ENCODE assay signal across 19 cellular contexts in genomic region chr9:72012642-72013041, GRCh38. TPM values are rescaled to one million over a fixed set of nuclear protein-coding genes. Genes with fewer than 3 reads are reported as not detected.
"Had no signal": no experiment of that assay in that cellular context is flagged by ENCODE, and none has a peak within 500 bp of the region (broad histone marks: within the 10 kb centered on the region; RNA-seq: fewer than 3 reads in every experiment).

No MANE protein-coding gene starts in this region.

- H3K27ac ChIP-seq: psoas muscle, stomach, thoracic aorta had no signal

- H3K9me3 ChIP-seq: psoas muscle, stomach, thoracic aorta had no signal

- H3K9me3 Mint-ChIP-seq: activated naive CD4-positive, alpha-beta T cell treated with anti-CD3 and anti-CD28 coated beads, Interleukin-2, amount 10 ng/mL, durations not matched to agents 7 days and 5 days; activated T-helper 17 cell treated with anti-CD3 and anti-CD28 coated beads, Interleukin-2, amount 50 U/mL, for 72 hours; natural killer cell; T-helper 2 cell treated with Interferon-gamma antibody and Interleukin-4, amounts not matched to agents 5 μg/mL and 100 μg/mL, for 36 hours had no signal

- DNase-seq: activated CD4-positive, alpha-beta T cell treated with anti-CD3 and anti-CD28 coated beads, Interleukin-2, amount 50 U/mL, for 1 hour; activated naive CD4-positive, alpha-beta T cell treated with anti-CD3 and anti-CD28 coated beads, Interleukin-2, amount 10 ng/mL, durations not matched to agents 7 days and 5 days; activated T-cell treated with anti-CD3 and anti-CD28 coated beads for 4 hours; effector memory CD4-positive, alpha-beta T cell; hippocampal formation; left colon; natural killer cell; nucleus accumbens; psoas muscle; stimulated activated CD4-positive, alpha-beta T cell treated with anti-CD3 and anti-CD28 coated beads, Interleukin-2, amount 100 ng/mL, for 48 hours; stomach had no signal

- H3K27me3 Mint-ChIP-seq: activated naive CD4-positive, alpha-beta T cell treated with anti-CD3 and anti-CD28 coated beads, Interleukin-2, amount 10 ng/mL, durations not matched to agents 7 days and 5 days; activated T-helper 17 cell treated with anti-CD3 and anti-CD28 coated beads, Interleukin-2, amount 50 U/mL, for 72 hours had no signal

- H3K36me3 Mint-ChIP-seq: activated naive CD4-positive, alpha-beta T cell treated with anti-CD3 and anti-CD28 coated beads, Interleukin-2, amount 10 ng/mL, durations not matched to agents 7 days and 5 days; natural killer cell had no signal

- ATAC-seq: activated T-helper 17 cell treated with anti-CD3 and anti-CD28 coated beads, Interleukin-2, amount 50 U/mL, for 72 hours; left colon; natural killer cell; psoas muscle; sciatic nerve had no signal

- H3K36me3 ChIP-seq: stomach, thoracic aorta had no signal

- H3K27ac Mint-ChIP-seq: activated naive CD4-positive, alpha-beta T cell treated with anti-CD3 and anti-CD28 coated beads, Interleukin-2, amount 10 ng/mL, durations not matched to agents 7 days and 5 days; T-helper 2 cell treated with Interferon-gamma antibody and Interleukin-4, amounts not matched to agents 5 μg/mL and 100 μg/mL, for 36 hours had no signal

- H3K4me3 Mint-ChIP-seq: activated naive CD4-positive, alpha-beta T cell treated with anti-CD3 and anti-CD28 coated beads, Interleukin-2, amount 10 ng/mL, durations not matched to agents 7 days and 5 days; activated T-helper 17 cell treated with anti-CD3 and anti-CD28 coated beads, Interleukin-2, amount 50 U/mL, for 72 hours; natural killer cell; T-helper 2 cell treated with Interferon-gamma antibody and Interleukin-4, amounts not matched to agents 5 μg/mL and 100 μg/mL, for 36 hours had no signal

- H3K27me3 ChIP-seq: stomach had no signal

- H3K4me1 ChIP-seq: psoas muscle, stomach had no signal

- H3K4me3 ChIP-seq: lung, psoas muscle, stomach, thoracic aorta had no signal

RNA-seq across cellular contexts. Expression of gene C9orf57, which starts 47.8 kb away (rescaled TPM):
- total RNA-seq: activated CD8-positive, alpha-beta memory T cell treated with anti-CD3 and anti-CD28 coated beads for 36 hours; activated T-helper 17 cell treated with anti-CD3 and anti-CD28 coated beads, Interleukin-2, amount 50 U/mL, for 72 hours; fibroblast of lung; left colon; lung; natural killer cell; psoas muscle; sciatic nerve; stomach; thoracic aorta; urinary bladder had no signal
- polyA plus RNA-seq: fibroblast of lung, lung, stomach, urinary bladder had no signal
